ENCODE assay signal across 13 cellular contexts in the genomic region with DNA sequence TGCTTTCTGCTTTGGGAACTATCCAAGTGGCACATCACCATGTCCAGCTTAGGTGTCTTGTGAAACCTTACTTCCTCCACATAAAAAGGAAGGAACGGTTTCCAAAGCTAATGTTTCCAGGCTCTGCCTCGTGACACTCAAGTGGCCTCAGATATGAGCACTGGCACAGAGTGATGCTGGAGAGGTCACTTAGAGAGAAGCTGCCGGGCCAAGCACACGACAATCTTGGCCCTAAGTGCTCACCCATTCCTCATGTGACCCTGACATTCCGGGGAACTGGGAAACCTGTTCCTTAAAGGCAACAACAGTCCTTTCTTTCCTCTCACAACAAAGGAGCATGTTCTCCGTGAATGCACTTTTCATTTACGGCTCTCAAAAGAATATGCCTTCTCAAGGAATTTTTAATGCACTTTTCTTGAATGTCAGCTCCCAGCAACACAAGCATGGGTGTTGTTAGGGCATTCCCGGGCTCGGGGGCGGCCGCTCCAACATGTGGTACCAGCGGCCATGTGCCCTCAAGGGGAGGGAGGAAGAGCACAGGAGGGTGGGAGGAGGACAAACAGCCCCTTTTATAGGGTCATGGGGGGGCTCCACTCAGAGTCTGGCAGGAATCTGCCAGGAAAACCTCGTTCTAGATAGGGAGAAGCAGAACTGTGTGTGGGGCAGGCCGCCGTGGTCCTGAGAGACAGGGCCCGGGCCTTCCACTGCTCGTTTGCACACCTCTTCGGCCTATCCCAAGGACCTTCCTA.
DNase-seq lines count a peak whose midpoint lies in the region; ATAC-seq and TF ChIP-seq lines count a peak whose summit lies in the region.
"Had no signal": no experiment of that assay in that cellular context is flagged by ENCODE, and none has a peak within 500 bp of the region (broad histone marks: within the 10 kb centered on the region; RNA-seq: fewer than 3 reads in every experiment).

No MANE protein-coding gene starts in this region.

- H3K27ac ChIP-seq in gastroesophageal sphincter, result peak overlapping the region in 3 of 4 donors; percentile 54 to 72 (median 72)
- H3K27ac ChIP-seq in mucosa of rectum (ENCODE audit: low read depth in 2 of 2, low read length in 2 of 2), result peak overlapping the region; percentile 10 to 13
- peak overlapping the region; percentile 42 to 46 for H3K27ac ChIP-seq in thoracic aorta

- H3K36me3 ChIP-seq in gastroesophageal sphincter, result peaks cover 0 to 29% of the 10 kb centered on the region in 2 donors
- H3K36me3 ChIP-seq in mucosa of rectum (ENCODE audit: control insufficient read depth in 2 of 2, insufficient read depth in 2 of 2, low read length in 2 of 2), result peaks cover 31% of the 10 kb centered on the region in 2 donors
- no peaks in the 10 kb centered on the region for H3K36me3 ChIP-seq in thoracic aorta
- H3K36me3 ChIP-seq in MG63, result no peaks in the 10 kb centered on the region

- H3K4me1 Mint-ChIP-seq in WTC11, result peaks cover 29% of the 10 kb centered on the region

- no peaks in the 10 kb centered on the region for H3K27me3 ChIP-seq in gastroesophageal sphincter
- no peaks in the 10 kb centered on the region for H3K27me3 ChIP-seq in mucosa of rectum (ENCODE audit: control insufficient read depth in 2 of 2, insufficient read depth in 2 of 2, low read length in 2 of 2)
- no peaks in the 10 kb centered on the region for H3K27me3 ChIP-seq in thoracic aorta (replicated peaks; ENCODE audit: insufficient read depth)
- H3K27me3 ChIP-seq in MG63, result no peaks in the 10 kb centered on the region

- H3K4me3 Mint-ChIP-seq in WTC11, result no peak overlapping the region
- H3K4me3 Mint-ChIP-seq: naive B cell had no signal

- H3K9me3 ChIP-seq in gastroesophageal sphincter (no peaks in the 10 kb centered on the region), mucosa of rectum (ENCODE audit: control insufficient read depth in 2 of 2, low read length in 2 of 2) (no peaks in the 10 kb centered on the region), thoracic aorta (no peaks in the 10 kb centered on the region), MG63 (no peaks in the 10 kb centered on the region)

- no peak for DNase-seq in WTC11 (ENCODE audit: low spot score)
- DNase-seq in thoracic aorta (ENCODE audit: low spot score), result no peak
- no peak for DNase-seq in NCI-H2107 (lab: John Stamatoyannopoulos, UW)
- DNase-seq in activated naive CD4-positive, alpha-beta T cell treated with anti-CD3 and anti-CD28 coated beads, Interleukin-2, amount 50 U/mL, for 16 hours, result no peak
- DNase-seq in MG63, result no peak
- DNase-seq in posterior vena cava (ENCODE audit: low spot score), result no peak
- DNase-seq: activated T-cell treated with anti-CD3 and anti-CD28 coated beads, Interleukin-2, amount 50 U/mL, for 1 hour; DND-41; naive B cell; NCI-H187 treated with DMSO at 0.1 percent for 48 hours; stimulated activated CD4-positive, alpha-beta T cell treated with anti-CD3 and anti-CD28 coated beads, Interleukin-4, amount 100 ng/mL, for 1 hour had no signal

- TF ChIP-seq CTCF in WTC11 (IDR thresholded peaks at IDR 0.05) (no peak), gastroesophageal sphincter (IDR thresholded peaks at IDR 0.05) (no peak), thoracic aorta (IDR thresholded peaks at IDR 0.05) (no peak)

- WGBS in gastroesophageal sphincter (ENCODE audit: low coverage in 1 of 2), 2 donors, result 66 to 85% methylated on average over 7 to 9 of the region's 18 CpGs

- H3K27me3 Mint-ChIP-seq in WTC11 (ENCODE audit: low read depth), result no peaks in the 10 kb centered on the region
- H3K27me3 Mint-ChIP-seq: naive B cell had no signal

- intact Hi-C loops in posterior vena cava (cut with DNase I), result no loop called here

- no peak overlapping the region for H3K9ac ChIP-seq in mucosa of rectum (ENCODE audit: low read depth in 1 of 2, low read length in 2 of 2)

- TF ChIP-seq POLR2A in gastroesophageal sphincter (IDR thresholded peaks at IDR 0.05), result no peak

- POLR2A ChIA-PET in WTC11 (lab: Charles Lee), result no interaction called here

- no peak for TF ChIP-seq EP300 in gastroesophageal sphincter (IDR thresholded peaks at IDR 0.05)

- H3K27ac Mint-ChIP-seq in WTC11, result peak overlapping the region; percentile 13; the same call in 1 of the 2 replicates

- peaks cover 12% of the 10 kb centered on the region for H3K9me3 Mint-ChIP-seq in WTC11

- H3K4me1 ChIP-seq in gastroesophageal sphincter (peaks cover 0 to 21% (median 5%) of the 10 kb centered on the region in 3 donors), mucosa of rectum (ENCODE audit: control insufficient read depth in 2 of 2, insufficient read depth in 2 of 2, low read length in 2 of 2) (no peaks in the 10 kb centered on the region), thoracic aorta (ENCODE audit: control insufficient read depth in 1 of 2, low read depth in 2 of 2) (peaks cover 6 to 15% of the 10 kb centered on the region in 2 donors)

- CTCF ChIA-PET in WTC11 (lab: Charles Lee), result interaction anchor here (1.3 to 1.8 kb wide), 2 partner anchors 13 to 29 kb away, joined by 3 to 6 read pairs; no protein-coding TSS in a partner anchor

- H3K4me3 ChIP-seq in gastroesophageal sphincter (no peak overlapping the region), mucosa of rectum (ENCODE audit: low read length in 2 of 2) (no peak overlapping the region), thoracic aorta (no peak overlapping the region), MG63 (no peak overlapping the region)

- ATAC-seq in WTC11, result no peak
- peak; percentile 80 for ATAC-seq in gastroesophageal sphincter
- ATAC-seq in thoracic aorta (ENCODE audit: insufficient number of reproducible peaks, low FRiP score, low read depth), result no peak

- peaks cover 12% of the 10 kb centered on the region for H3K36me3 Mint-ChIP-seq in WTC11

TF ChIP-seq in WTC11, 78 proteins besides CTCF, POLR2A, EP300 and RAD21 (continues in another document):
- TF ChIP-seq ESRRA (CRISPR knock-in tag; IDR thresholded peaks at IDR 0.05; ENCODE audit: borderline replicate concordance) (no peak), ZNF423 (CRISPR knock-in tag; IDR thresholded peaks at IDR 0.05) (no peak), HMGA2 (CRISPR knock-in tag; IDR thresholded peaks at IDR 0.05) (no peak), ZBTB21 (CRISPR knock-in tag; IDR thresholded peaks at IDR 0.05; ENCODE audit: borderline replicate concordance) (no peak), TP53 (CRISPR knock-in tag; IDR thresholded peaks at IDR 0.05) (no peak), JAZF1 (CRISPR knock-in tag; IDR thresholded peaks at IDR 0.05) (no peak), FOXJ3 (CRISPR knock-in tag; IDR thresholded peaks at IDR 0.05; ENCODE audit: borderline replicate concordance) (no peak), NR2C2 (CRISPR knock-in tag; IDR thresholded peaks at IDR 0.05) (no peak), ZNF121 (CRISPR knock-in tag; IDR thresholded peaks at IDR 0.05) (no peak)
- TF ChIP-seq, protein P1, sequence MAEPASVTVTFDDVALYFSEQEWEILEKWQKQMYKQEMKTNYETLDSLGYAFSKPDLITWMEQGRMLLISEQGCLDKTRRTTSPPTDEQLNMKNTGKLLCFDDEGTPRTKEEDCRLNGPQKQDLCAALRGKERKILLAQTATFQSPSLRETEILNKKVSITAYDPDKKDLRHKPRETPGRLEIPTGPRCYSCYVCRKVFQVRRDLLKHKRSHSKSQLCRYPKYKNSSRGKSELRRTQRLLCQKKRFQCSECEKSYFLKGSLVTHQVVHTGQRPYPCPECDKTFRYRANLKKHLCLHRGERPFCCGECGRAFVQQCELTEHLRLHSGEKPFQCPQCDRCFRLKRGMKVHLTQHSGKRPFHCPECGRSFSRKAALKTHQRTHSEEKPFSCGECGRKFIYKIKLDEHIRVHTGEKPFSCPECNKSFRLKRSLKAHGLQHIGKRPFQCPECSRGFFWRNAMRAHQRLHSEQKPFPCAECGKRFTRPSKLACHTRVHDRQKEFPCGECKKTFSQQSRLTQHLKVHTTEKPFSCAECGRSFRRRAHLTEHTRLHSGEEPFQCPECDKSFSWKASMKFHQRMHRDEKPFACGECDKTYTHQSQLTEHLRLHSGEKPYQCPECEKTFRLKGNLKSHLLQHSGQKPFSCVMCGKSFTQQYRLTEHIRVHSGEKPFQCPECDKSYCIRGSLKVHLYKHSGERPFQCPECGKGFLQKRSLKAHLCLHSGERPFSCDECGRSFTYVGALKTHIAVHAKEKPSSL (CRISPR knock-in tag; conservative IDR thresholded peaks at IDR 0.05), result no peak
- TF ChIP-seq, protein P2, sequence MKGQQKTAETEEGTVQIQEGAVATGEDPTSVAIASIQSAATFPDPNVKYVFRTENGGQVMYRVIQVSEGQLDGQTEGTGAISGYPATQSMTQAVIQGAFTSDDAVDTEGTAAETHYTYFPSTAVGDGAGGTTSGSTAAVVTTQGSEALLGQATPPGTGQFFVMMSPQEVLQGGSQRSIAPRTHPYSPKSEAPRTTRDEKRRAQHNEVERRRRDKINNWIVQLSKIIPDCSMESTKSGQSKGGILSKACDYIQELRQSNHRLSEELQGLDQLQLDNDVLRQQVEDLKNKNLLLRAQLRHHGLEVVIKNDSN (CRISPR knock-in tag; IDR thresholded peaks at IDR 0.05), result no peak
- TF ChIP-seq, protein P3, sequence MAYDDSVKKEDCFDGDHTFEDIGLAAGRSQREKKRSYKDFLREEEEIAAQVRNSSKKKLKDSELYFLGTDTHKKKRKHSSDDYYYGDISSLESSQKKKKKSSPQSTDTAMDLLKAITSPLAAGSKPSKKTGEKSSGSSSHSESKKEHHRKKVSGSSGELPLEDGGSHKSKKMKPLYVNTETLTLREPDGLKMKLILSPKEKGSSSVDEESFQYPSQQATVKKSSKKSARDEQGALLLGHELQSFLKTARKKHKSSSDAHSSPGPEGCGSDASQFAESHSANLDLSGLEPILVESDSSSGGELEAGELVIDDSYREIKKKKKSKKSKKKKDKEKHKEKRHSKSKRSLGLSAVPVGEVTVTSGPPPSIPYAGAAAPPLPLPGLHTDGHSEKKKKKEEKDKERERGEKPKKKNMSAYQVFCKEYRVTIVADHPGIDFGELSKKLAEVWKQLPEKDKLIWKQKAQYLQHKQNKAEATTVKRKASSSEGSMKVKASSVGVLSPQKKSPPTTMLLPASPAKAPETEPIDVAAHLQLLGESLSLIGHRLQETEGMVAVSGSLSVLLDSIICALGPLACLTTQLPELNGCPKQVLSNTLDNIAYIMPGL (CRISPR knock-in tag; IDR thresholded peaks at IDR 0.05), result no peak
- TF ChIP-seq, protein P4, sequence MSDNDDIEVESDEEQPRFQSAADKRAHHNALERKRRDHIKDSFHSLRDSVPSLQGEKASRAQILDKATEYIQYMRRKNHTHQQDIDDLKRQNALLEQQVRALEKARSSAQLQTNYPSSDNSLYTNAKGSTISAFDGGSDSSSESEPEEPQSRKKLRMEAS (CRISPR knock-in tag; IDR thresholded peaks at IDR 0.05), result no peak

Comparison
In these comparisons a context has a peak if more than half of its experiments do, and no peak if none do; other contexts are left out.
1. H3K27ac ChIP-seq: peak in every context shown above with its lines; median percentile 72 in gastroesophageal sphincter; 44 in thoracic aorta; 12 in mucosa of rectum.